Comparison of ENCODE assay signal across 16 cellular contexts in genomic region chr15:68268405-68268804, GRCh38. TPM values are rescaled to one million over a fixed set of nuclear protein-coding genes. Genes with fewer than 3 reads are reported as not detected.
A peak's percentile ranks its signal among the peaks of the same experiment; 100 is the strongest.
DNase-seq lines count a peak whose midpoint lies in the region; ATAC-seq, FAIRE-seq and TF ChIP-seq lines count a peak whose summit lies in the region.
"Had no signal": no experiment of that assay in that cellular context is flagged by ENCODE, and none has a peak within 500 bp of the region (broad histone marks: within the 10 kb centered on the region; RNA-seq: fewer than 3 reads in every experiment).

No MANE protein-coding gene starts in this region.

- ATAC-seq in GM21360 (IDR thresholded peaks at IDR 0.05; ENCODE audit: unreplicated experiment) (no peak), HG02938 (IDR thresholded peaks at IDR 0.05; ENCODE audit: unreplicated experiment) (no peak)
- ATAC-seq: Right ventricle myocardium inferior had no signal

- peak overlapping the region; percentile 25 for H2AFZ ChIP-seq in keratinocyte (ENCODE audit: control insufficient read depth, low read length)

- intact Hi-C loops in MCF 10A (cut with micrococcal nuclease), result no loop called here
- intact Hi-C loops in breast epithelium (cut with DNase I; ENCODE audit: low total_unique reads), result no loop called here

- peak overlapping the region; percentile 59 for H3K4me2 ChIP-seq in keratinocyte (ENCODE audit: control insufficient read depth, extremely low read depth, insufficient read depth, low read depth, low read length)
- H3K4me2 ChIP-seq: BLaER1 treated with 17β-estradiol and CSF1 and Interleukin-3, amounts not matched to agents 10 nM and 100 nM; SK-N-SH had no signal

- H3K4me1 Mint-ChIP-seq in MCF 10A (ENCODE audit: insufficient read depth, unreplicated experiment), result peaks cover 38% of the 10 kb centered on the region

- H3K27ac ChIP-seq in breast epithelium, result peak overlapping the region in 1 of 2 donors; percentile 18
- peak overlapping the region; percentile 82 for H3K27ac ChIP-seq in keratinocyte (ENCODE audit: control insufficient read depth, insufficient read depth, low read length)
- peak overlapping the region in 1 of 4 donors; percentile 32 for H3K27ac ChIP-seq in tibial nerve
- H3K27ac ChIP-seq: BLaER1 treated with 17β-estradiol and CSF1 and Interleukin-3, amounts not matched to agents 10 nM and 100 nM had no signal

- no peaks in the 10 kb centered on the region for H3K9me3 Mint-ChIP-seq in MCF 10A (ENCODE audit: unreplicated experiment)
- H3K9me3 Mint-ChIP-seq: HFFc6 had no signal

- H3K4me3 Mint-ChIP-seq in MCF 10A (ENCODE audit: unreplicated experiment), result peak overlapping the region; percentile 35
- H3K4me3 Mint-ChIP-seq: HFFc6 had no signal

- H3K79me2 ChIP-seq in keratinocyte (ENCODE audit: control insufficient read depth, insufficient read depth, low read length), result no peaks in the 10 kb centered on the region

- TF ChIP-seq CTCF in MCF 10A (IDR thresholded peaks at IDR 0.05; ENCODE audit: unreplicated experiment) (no peak), breast epithelium (IDR thresholded peaks at IDR 0.05) (no peak), bronchial epithelial cell (IDR thresholded peaks at IDR 0.05; ENCODE audit: insufficient read depth, low read length, severe bottlenecking) (no peak), keratinocyte (optimal IDR thresholded peaks at IDR 0.05 in 1 of 3, IDR thresholded peaks at IDR 0.05 in 1 of 3, conservative IDR thresholded peaks at IDR 0.05 in 1 of 3; ENCODE audit: extremely low read depth in 1 of 3, insufficient read depth in 2 of 3, low read length in 3 of 3) (no peak), tibial nerve (IDR thresholded peaks at IDR 0.05) (no peak)

- H3K36me3 ChIP-seq in breast epithelium (no peaks in the 10 kb centered on the region), bronchial epithelial cell (ENCODE audit: control insufficient read depth, insufficient read depth, low read length) (no peaks in the 10 kb centered on the region), keratinocyte (ENCODE audit: control insufficient read depth in 2 of 2, extremely low read depth in 1 of 2, insufficient read depth in 2 of 2, low read length in 2 of 2) (no peaks in the 10 kb centered on the region), tibial nerve (no peaks in the 10 kb centered on the region)
- H3K36me3 ChIP-seq: BLaER1 treated with 17β-estradiol and CSF1 and Interleukin-3, amounts not matched to agents 10 nM and 100 nM; MG63 had no signal

- H3K9me1 ChIP-seq in keratinocyte (ENCODE audit: control insufficient read depth, extremely low read depth, insufficient read depth, low read length), result no peaks in the 10 kb centered on the region

- CTCF ChIA-PET in MCF 10A (lab: Yijun Ruan, JAX), result interaction anchor here (0.7 kb wide), 1 partner anchor 945 kb away, joined by 3 read pairs; no protein-coding TSS in a partner anchor

- peaks cover 12 to 15% of the 10 kb centered on the region in 2 donors for H3K4me1 ChIP-seq in breast epithelium
- H3K4me1 ChIP-seq in keratinocyte (ENCODE audit: control insufficient read depth, extremely low read depth, insufficient read depth, low read length), result peaks cover 57% of the 10 kb centered on the region
- peaks cover 0 to 29% (median 0%) of the 10 kb centered on the region in 4 donors for H3K4me1 ChIP-seq in tibial nerve

- H3K4me3 ChIP-seq in breast epithelium, result no peak overlapping the region
- no peak overlapping the region for H3K4me3 ChIP-seq in bronchial epithelial cell (ENCODE audit: low read depth, low read length)
- H3K4me3 ChIP-seq in keratinocyte (ENCODE audit: control insufficient read depth in 2 of 3, extremely low read depth in 1 of 3, insufficient read depth in 2 of 3, low read depth in 1 of 3, low read length in 3 of 3), result peak overlapping the region in 1 of 3 experiments; percentile 11
- H3K4me3 ChIP-seq in tibial nerve, result no peak overlapping the region
- H3K4me3 ChIP-seq: BLaER1 treated with 17β-estradiol and CSF1 and Interleukin-3, amounts not matched to agents 10 nM and 100 nM; MG63 had no signal

- POLR2A ChIA-PET in MCF 10A (lab: Yijun Ruan, JAX), result interaction anchor here (1.3 to 16.2 kb wide), 4 partner anchors 12 to 20 kb away, joined by 6 to 391 read pairs (median 100); partner anchors contain the start of gene FEM1B

- H3K9me3 ChIP-seq in breast epithelium (no peaks in the 10 kb centered on the region), keratinocyte (ENCODE audit: control insufficient read depth, low read depth, low read length) (no peaks in the 10 kb centered on the region), tibial nerve (no peaks in the 10 kb centered on the region)
- H3K9me3 ChIP-seq: BLaER1 treated with 17β-estradiol and CSF1 and Interleukin-3, amounts not matched to agents 10 nM and 100 nM; MG63; SK-N-SH had no signal

- FAIRE-seq in bronchial epithelial cell (lab: Jason Lieb, UNC) (no peak), keratinocyte (lab: Jason Lieb, UNC) (peak; percentile 59), HTR-8/SVneo (lab: Jason Lieb, UNC) (no peak)

- TF ChIP-seq POLR2A in breast epithelium (IDR thresholded peaks at IDR 0.05) (no peak), tibial nerve (IDR thresholded peaks at IDR 0.05) (no peak)

- H3K36me3 Mint-ChIP-seq in MCF 10A (ENCODE audit: insufficient read depth, unreplicated experiment), result peaks cover 6% of the 10 kb centered on the region

- dilution Hi-C loops in keratinocyte (cut with MboI; ENCODE audit: extremely low pct_ligation_motif_present, low sequenced_read_pairs), result no loop called here

- 26 to 32% methylated on average over 3 of the region's 3 CpGs for WGBS in tibial nerve, 2 donors

- H3K9ac ChIP-seq in keratinocyte (ENCODE audit: control insufficient read depth, extremely low read depth, insufficient read depth, low read length), result peak overlapping the region; percentile 55
- H3K9ac ChIP-seq: BLaER1 treated with 17β-estradiol and CSF1 and Interleukin-3, amounts not matched to agents 10 nM and 100 nM; SK-N-SH had no signal

- DNase-seq in MCF 10A (ENCODE audit: unreplicated experiment) (peak; percentile 43), breast epithelium (ENCODE audit: low spot score in 2 of 2) (no peak), bronchial epithelial cell (ENCODE audit: low read depth) (peak; percentile 96), keratinocyte (ENCODE audit: low read depth, low spot score) (peak; percentile 82), HTR-8/SVneo (ENCODE audit: insufficient read length, low spot score) (no peak), tibial nerve (ENCODE audit: low spot score in 2 of 2) (no peak)
- DNase-seq: EL, HFFc6, MG63, NCI-H1092 treated with DMSO at 0.1 percent for 48 hours, NCI-H1930, SK-N-SH had no signal

- no peaks in the 10 kb centered on the region for H4K20me1 ChIP-seq in keratinocyte (ENCODE audit: control insufficient read depth, extremely low read depth, insufficient read depth, low read length)
- H4K20me1 ChIP-seq: BLaER1 treated with 17β-estradiol and CSF1 and Interleukin-3, amounts not matched to agents 10 nM and 100 nM had no signal

- BruUV-seq in MCF 10A (replicated peaks; lab: Mats Ljungman, UMichigan), result no TSS peak

- peak overlapping the region; percentile 80 for H3K27ac Mint-ChIP-seq in MCF 10A (ENCODE audit: low read depth, unreplicated experiment)
- H3K27ac Mint-ChIP-seq: HFFc6 had no signal

- no peak for TF ChIP-seq EP300 in tibial nerve (IDR thresholded peaks at IDR 0.05)

- H3K27me3 ChIP-seq in breast epithelium (no peaks in the 10 kb centered on the region), bronchial epithelial cell (ENCODE audit: control insufficient read depth, insufficient read depth, low read length) (no peaks in the 10 kb centered on the region), keratinocyte (ENCODE audit: control insufficient read depth, extremely low read depth, insufficient read depth, low read length) (no peaks in the 10 kb centered on the region), tibial nerve (peaks cover 0 to 1% of the 10 kb centered on the region in 2 donors)
- H3K27me3 ChIP-seq: BLaER1 treated with 17β-estradiol and CSF1 and Interleukin-3, amounts not matched to agents 10 nM and 100 nM; MG63 had no signal

- no peaks in the 10 kb centered on the region for H3K27me3 Mint-ChIP-seq in MCF 10A (ENCODE audit: insufficient read depth, unreplicated experiment)

RNA-seq across cellular contexts. Expression of gene FEM1B, which starts 9.1 kb away (rescaled TPM):
- total RNA-seq in MCF 10A (2022), result 50.7 and 70.2 TPM in 2 replicates
- 10 to 100 TPM; 48.5 to 82.7 (median 60.0) TPM for total RNA-seq in breast epithelium
- total RNA-seq in bronchial epithelial cell, result 73.5 and 94.2 TPM in 2 replicates
- 52.5 to 153 TPM (median 92.6 TPM) in 3 replicates for polyA plus RNA-seq in keratinocyte
- 36.9 TPM for polyA plus RNA-seq in keratinocyte (2011; ENCODE audit: low read depth)
- polyA plus RNA-seq in keratinocyte (2011; cell fraction: cytosol; rRNA removed), result 32.6 and 67.4 TPM in 2 replicates
- 73.6 and 78.6 TPM in 2 replicates for polyA plus RNA-seq in keratinocyte (2011; cell fraction: nucleus; rRNA removed)
- 29.3 and 55.3 TPM in 2 replicates for polyA plus RNA-seq in keratinocyte (2012; ENCODE audit: low replicate concordance)
- polyA minus RNA-seq in keratinocyte, result 141 to 498 TPM (median 410 TPM) in 3 replicates
- 115 TPM for polyA minus RNA-seq in keratinocyte (2011; cell fraction: cytosol; rRNA and poly(A)+ RNA removed)
- 108 and 265 TPM in 2 replicates for polyA minus RNA-seq in keratinocyte (2011; cell fraction: nucleus; rRNA and poly(A)+ RNA removed)
- total RNA-seq in tibial nerve, result 10 to 100 TPM; 39.0 to 47.6 (median 39.9) TPM

RNA-seq across cellular contexts. Expression of gene CLN6, which starts 38.9 kb away (rescaled TPM):
- 26.5 and 31.4 TPM in 2 replicates for total RNA-seq in MCF 10A (2022)
- total RNA-seq in breast epithelium, result 10 to 100 TPM; 16.5 to 23.1 (median 18.4) TPM
- total RNA-seq in bronchial epithelial cell, result 6.1 and 8.2 TPM in 2 replicates
- polyA plus RNA-seq in keratinocyte, result 26.7 to 36.3 TPM (median 33.0 TPM) in 3 replicates
- polyA plus RNA-seq in keratinocyte (2011; ENCODE audit: low read depth), result 2.1 TPM
- polyA plus RNA-seq in keratinocyte (2011; cell fraction: cytosol; rRNA removed), result 24.3 and 28.5 TPM in 2 replicates
- polyA plus RNA-seq in keratinocyte (2011; cell fraction: nucleus; rRNA removed), result 32.5 and 39.6 TPM in 2 replicates
- 9.9 and 25.7 TPM in 2 replicates for polyA plus RNA-seq in keratinocyte (2012; ENCODE audit: low replicate concordance)
- polyA minus RNA-seq in keratinocyte, result 71.0 to 78.4 TPM (median 78.2 TPM) in 3 replicates
- 29.2 TPM for polyA minus RNA-seq in keratinocyte (2011; cell fraction: cytosol; rRNA and poly(A)+ RNA removed)
- polyA minus RNA-seq in keratinocyte (2011; cell fraction: nucleus; rRNA and poly(A)+ RNA removed), result 20.3 and 20.9 TPM in 2 replicates
- total RNA-seq in tibial nerve, result 10 to 100 TPM; 10.0 to 28.8 (median 16.3) TPM

Comparison
In these comparisons a context has a peak if more than half of its experiments do, and no peak if none do; other contexts are left out.
1. DNase-seq: peak in MCF 10A (single experiment), bronchial epithelial cell (single experiment) and keratinocyte (single experiment); none in breast epithelium (0 of 2), HTR-8/SVneo (single experiment) and tibial nerve (0 of 2).